Comparison of ENCODE assay signal across 17 cellular contexts in genomic region chr1:166848193-166848592, GRCh38. TPM values are rescaled to one million over a fixed set of nuclear protein-coding genes. Genes with fewer than 3 reads are reported as not detected.
A peak's percentile ranks its signal among the peaks of the same experiment; 100 is the strongest.
DNase-seq lines count a peak whose midpoint lies in the region; ATAC-seq and TF ChIP-seq lines count a peak whose summit lies in the region.
"Had no signal": no experiment of that assay in that cellular context is flagged by ENCODE, and none has a peak within 500 bp of the region (broad histone marks: within the 10 kb centered on the region; RNA-seq: fewer than 3 reads in every experiment).

No MANE protein-coding gene starts in this region.

- H3K27ac Mint-ChIP-seq in activated T-cell treated with anti-CD3 and anti-CD28 coated beads, Interleukin-2, amount 50 U/mL, for 24 hours, result peak overlapping the region; percentile 87
- H3K27ac Mint-ChIP-seq in natural killer cell treated with Interleukin-12 subunit alpha and Interleukin-12 subunit beta and Interleukin-15 and Interleukin-18, amount 100 ng/mL, for 72 hours, result peak overlapping the region in 1 of 2 donors; percentile 22
- H3K27ac Mint-ChIP-seq in natural killer cell, result no peak overlapping the region
- H3K27ac Mint-ChIP-seq in activated naive CD8-positive, alpha-beta T cell treated with anti-CD3 and anti-CD28 coated beads for 36 hours, result peak overlapping the region; percentile 7

- H3K36me3 Mint-ChIP-seq in activated T-cell treated with anti-CD3 and anti-CD28 coated beads, Interleukin-2, amount 50 U/mL, for 24 hours (ENCODE audit: low read depth), result peaks cover 100% of the 10 kb centered on the region
- peaks cover 40% of the 10 kb centered on the region for H3K36me3 Mint-ChIP-seq in natural killer cell treated with Interleukin-12 subunit alpha and Interleukin-12 subunit beta and Interleukin-15 and Interleukin-18, amount 100 ng/mL, for 72 hours
- H3K36me3 Mint-ChIP-seq in natural killer cell, result peaks cover 17% of the 10 kb centered on the region
- peaks cover 67% of the 10 kb centered on the region for H3K36me3 Mint-ChIP-seq in activated naive CD8-positive, alpha-beta T cell treated with anti-CD3 and anti-CD28 coated beads for 36 hours

- intact Hi-C loops in natural killer cell (cut with micrococcal nuclease), result no loop called here

- H3K4me1 Mint-ChIP-seq in activated T-cell treated with anti-CD3 and anti-CD28 coated beads, Interleukin-2, amount 50 U/mL, for 24 hours (ENCODE audit: low read depth), result peaks cover 86% of the 10 kb centered on the region
- H3K4me1 Mint-ChIP-seq in natural killer cell treated with Interleukin-12 subunit alpha and Interleukin-12 subunit beta and Interleukin-15 and Interleukin-18, amount 100 ng/mL, for 72 hours (ENCODE audit: low read depth in 2 of 2), result peaks cover 19 to 26% of the 10 kb centered on the region in 2 donors
- H3K4me1 Mint-ChIP-seq in natural killer cell, result peaks cover 26 to 33% of the 10 kb centered on the region in 2 donors
- peaks cover 52% of the 10 kb centered on the region for H3K4me1 Mint-ChIP-seq in activated naive CD8-positive, alpha-beta T cell treated with anti-CD3 and anti-CD28 coated beads for 36 hours

- DNase-seq in activated T-cell treated with anti-CD3 and anti-CD28 coated beads, Interleukin-2, amount 50 U/mL, for 24 hours, result no peak
- DNase-seq in activated T-cell treated with anti-CD3 and anti-CD28 coated beads, Interleukin-2, amount 50 U/mL, for 1 hour, result no peak
- no peak for DNase-seq in natural killer cell treated with Interleukin-12 subunit alpha and Interleukin-12 subunit beta and Interleukin-15 and Interleukin-18, amount 100 ng/mL, for 72 hours (ENCODE audit: low spot score)
- no peak for DNase-seq in natural killer cell
- DNase-seq in activated naive CD8-positive, alpha-beta T cell treated with anti-CD3 and anti-CD28 coated beads for 36 hours, result no peak
- no peak for DNase-seq in NCI-H1105 treated with DMSO at 0.1 percent for 48 hours (lab: John Stamatoyannopoulos, UW)
- DNase-seq in amniotic stem cell (lab: John Stamatoyannopoulos, UW), result no peak
- DNase-seq: GOT3, HCEC 1CT, Kasumi-1, MG63, NCI-H1417 treated with DMSO at 0.1 percent for 48 hours, NCI-H187, NCI-H446 treated with DMSO at 0.1 percent for 48 hours, NCI-H526 treated with DMSO at 0.1 percent for 48 hours, OCI-M1 had no signal

- peak in 1 of 2 donors; percentile 57 for ATAC-seq in natural killer cell treated with Interleukin-12 subunit alpha and Interleukin-12 subunit beta and Interleukin-15 and Interleukin-18, amount 100 ng/mL, for 72 hours
- no peak for ATAC-seq in natural killer cell
- ATAC-seq: Right ventricle myocardium inferior had no signal

- H3K9me3 Mint-ChIP-seq in activated T-cell treated with anti-CD3 and anti-CD28 coated beads, Interleukin-2, amount 50 U/mL, for 24 hours, result no peaks in the 10 kb centered on the region
- no peaks in the 10 kb centered on the region for H3K9me3 Mint-ChIP-seq in natural killer cell treated with Interleukin-12 subunit alpha and Interleukin-12 subunit beta and Interleukin-15 and Interleukin-18, amount 100 ng/mL, for 72 hours
- no peaks in the 10 kb centered on the region for H3K9me3 Mint-ChIP-seq in natural killer cell
- no peaks in the 10 kb centered on the region for H3K9me3 Mint-ChIP-seq in activated naive CD8-positive, alpha-beta T cell treated with anti-CD3 and anti-CD28 coated beads for 36 hours

- H3K4me3 Mint-ChIP-seq in activated T-cell treated with anti-CD3 and anti-CD28 coated beads, Interleukin-2, amount 50 U/mL, for 24 hours, result no peak overlapping the region
- H3K4me3 Mint-ChIP-seq in natural killer cell treated with Interleukin-12 subunit alpha and Interleukin-12 subunit beta and Interleukin-15 and Interleukin-18, amount 100 ng/mL, for 72 hours, result peak overlapping the region; percentile 15
- H3K4me3 Mint-ChIP-seq in natural killer cell, result no peak overlapping the region
- no peak overlapping the region for H3K4me3 Mint-ChIP-seq in activated naive CD8-positive, alpha-beta T cell treated with anti-CD3 and anti-CD28 coated beads for 36 hours

- no peaks in the 10 kb centered on the region for H3K27me3 Mint-ChIP-seq in activated T-cell treated with anti-CD3 and anti-CD28 coated beads, Interleukin-2, amount 50 U/mL, for 24 hours
- no peaks in the 10 kb centered on the region for H3K27me3 Mint-ChIP-seq in natural killer cell treated with Interleukin-12 subunit alpha and Interleukin-12 subunit beta and Interleukin-15 and Interleukin-18, amount 100 ng/mL, for 72 hours
- H3K27me3 Mint-ChIP-seq in natural killer cell (ENCODE audit: low read depth in 2 of 2), result no peaks in the 10 kb centered on the region
- no peaks in the 10 kb centered on the region for H3K27me3 Mint-ChIP-seq in activated naive CD8-positive, alpha-beta T cell treated with anti-CD3 and anti-CD28 coated beads for 36 hours

- TF ChIP-seq CTCF in natural killer cell (IDR thresholded peaks at IDR 0.05), result no peak

RNA-seq across cellular contexts. Expression of gene POGK, which starts 8.9 kb away (rescaled TPM):
- total RNA-seq in natural killer cell treated with Interleukin-12 subunit alpha and Interleukin-12 subunit beta and Interleukin-15 and Interleukin-18, amount 100 ng/mL, for 72 hours, result 10 to 100 TPM; 30.3 to 53.1 TPM
- 10 to 100 TPM; 14.2 to 19.7 (median 19.2) TPM for total RNA-seq in natural killer cell
- total RNA-seq in activated naive CD8-positive, alpha-beta T cell treated with anti-CD3 and anti-CD28 coated beads for 36 hours, result 10 to 100 TPM; 52.3 to 53.3 TPM

RNA-seq across cellular contexts. Expression of gene TADA1, which starts 27.9 kb away (rescaled TPM):
- 10 to 100 TPM in 1 of 2 donors, 1 to 10 TPM in 1; 9.3 to 10.2 TPM for total RNA-seq in natural killer cell treated with Interleukin-12 subunit alpha and Interleukin-12 subunit beta and Interleukin-15 and Interleukin-18, amount 100 ng/mL, for 72 hours
- 10 to 100 TPM; 11.7 to 13.7 (median 12.5) TPM for total RNA-seq in natural killer cell
- total RNA-seq in activated naive CD8-positive, alpha-beta T cell treated with anti-CD3 and anti-CD28 coated beads for 36 hours, result 10 to 100 TPM; 19.2 to 21.4 TPM

Comparison
In these comparisons a context has a peak if more than half of its experiments do, and no peak if none do; other contexts are left out.
1. H3K27ac Mint-ChIP-seq: peak in activated T-cell treated with anti-CD3 and anti-CD28 coated beads, Interleukin-2, amount 50 U/mL, for 24 hours (single experiment) and activated naive CD8-positive, alpha-beta T cell treated with anti-CD3 and anti-CD28 coated beads for 36 hours (single experiment); none in natural killer cell (0 of 2).